1 cellular context compared by ENCODE assay signal in the genomic region with DNA sequence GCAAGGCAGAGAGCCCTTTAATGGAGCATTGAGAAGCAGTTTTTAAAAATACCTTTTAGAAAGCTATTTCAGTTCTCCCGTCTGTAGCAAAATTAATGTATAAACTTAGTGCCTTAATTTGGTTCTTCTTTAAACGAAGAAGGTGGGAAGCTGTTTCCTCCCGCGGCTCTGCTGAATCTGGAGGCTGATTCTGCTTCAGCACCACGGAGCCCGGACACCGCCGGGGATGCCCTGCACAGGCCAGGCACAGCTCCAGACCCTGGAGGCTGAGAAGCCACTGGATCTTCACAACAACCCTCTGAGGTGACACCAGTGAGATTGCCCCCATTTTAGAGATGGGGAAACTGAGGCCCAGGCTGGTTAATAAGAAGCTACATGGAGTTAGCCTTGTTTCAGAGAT.
TF ChIP-seq lines count a peak whose summit lies in the region.

No MANE protein-coding gene starts in this region.

TF ChIP-seq in A549, 52 proteins besides CTCF, POLR2A, EP300 and RAD21 (continued from another document):
- TF ChIP-seq, protein P1, sequence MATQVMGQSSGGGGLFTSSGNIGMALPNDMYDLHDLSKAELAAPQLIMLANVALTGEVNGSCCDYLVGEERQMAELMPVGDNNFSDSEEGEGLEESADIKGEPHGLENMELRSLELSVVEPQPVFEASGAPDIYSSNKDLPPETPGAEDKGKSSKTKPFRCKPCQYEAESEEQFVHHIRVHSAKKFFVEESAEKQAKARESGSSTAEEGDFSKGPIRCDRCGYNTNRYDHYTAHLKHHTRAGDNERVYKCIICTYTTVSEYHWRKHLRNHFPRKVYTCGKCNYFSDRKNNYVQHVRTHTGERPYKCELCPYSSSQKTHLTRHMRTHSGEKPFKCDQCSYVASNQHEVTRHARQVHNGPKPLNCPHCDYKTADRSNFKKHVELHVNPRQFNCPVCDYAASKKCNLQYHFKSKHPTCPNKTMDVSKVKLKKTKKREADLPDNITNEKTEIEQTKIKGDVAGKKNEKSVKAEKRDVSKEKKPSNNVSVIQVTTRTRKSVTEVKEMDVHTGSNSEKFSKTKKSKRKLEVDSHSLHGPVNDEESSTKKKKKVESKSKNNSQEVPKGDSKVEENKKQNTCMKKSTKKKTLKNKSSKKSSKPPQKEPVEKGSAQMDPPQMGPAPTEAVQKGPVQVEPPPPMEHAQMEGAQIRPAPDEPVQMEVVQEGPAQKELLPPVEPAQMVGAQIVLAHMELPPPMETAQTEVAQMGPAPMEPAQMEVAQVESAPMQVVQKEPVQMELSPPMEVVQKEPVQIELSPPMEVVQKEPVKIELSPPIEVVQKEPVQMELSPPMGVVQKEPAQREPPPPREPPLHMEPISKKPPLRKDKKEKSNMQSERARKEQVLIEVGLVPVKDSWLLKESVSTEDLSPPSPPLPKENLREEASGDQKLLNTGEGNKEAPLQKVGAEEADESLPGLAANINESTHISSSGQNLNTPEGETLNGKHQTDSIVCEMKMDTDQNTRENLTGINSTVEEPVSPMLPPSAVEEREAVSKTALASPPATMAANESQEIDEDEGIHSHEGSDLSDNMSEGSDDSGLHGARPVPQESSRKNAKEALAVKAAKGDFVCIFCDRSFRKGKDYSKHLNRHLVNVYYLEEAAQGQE (IDR thresholded peaks at IDR 0.05): peak; percentile 69; the same call in 1 of the 2 replicates
- TF ChIP-seq CHD2 (IDR thresholded peaks at IDR 0.05; ENCODE audit: low read length, partially characterized antibody) (no peak), EHMT2 (IDR thresholded peaks at IDR 0.05; ENCODE audit: low read depth) (no peak), CEBPB (IDR thresholded peaks at IDR 0.05) (no peak), ZNF302 (CRISPR knock-in tag; IDR thresholded peaks at IDR 0.05) (no peak)
- TF ChIP-seq, protein P2, sequence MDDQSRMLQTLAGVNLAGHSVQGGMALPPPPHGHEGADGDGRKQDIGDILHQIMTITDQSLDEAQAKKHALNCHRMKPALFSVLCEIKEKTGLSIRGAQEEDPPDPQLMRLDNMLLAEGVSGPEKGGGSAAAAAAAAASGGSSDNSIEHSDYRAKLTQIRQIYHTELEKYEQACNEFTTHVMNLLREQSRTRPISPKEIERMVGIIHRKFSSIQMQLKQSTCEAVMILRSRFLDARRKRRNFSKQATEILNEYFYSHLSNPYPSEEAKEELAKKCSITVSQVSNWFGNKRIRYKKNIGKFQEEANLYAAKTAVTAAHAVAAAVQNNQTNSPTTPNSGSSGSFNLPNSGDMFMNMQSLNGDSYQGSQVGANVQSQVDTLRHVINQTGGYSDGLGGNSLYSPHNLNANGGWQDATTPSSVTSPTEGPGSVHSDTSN (IDR thresholded peaks at IDR 0.05): no peak
- TF ChIP-seq, protein P3, sequence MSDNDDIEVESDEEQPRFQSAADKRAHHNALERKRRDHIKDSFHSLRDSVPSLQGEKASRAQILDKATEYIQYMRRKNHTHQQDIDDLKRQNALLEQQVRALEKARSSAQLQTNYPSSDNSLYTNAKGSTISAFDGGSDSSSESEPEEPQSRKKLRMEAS (IDR thresholded peaks at IDR 0.05): no peak
TF ChIP-seq in A549: peak in this region for 1.
